31 cellular contexts compared by ENCODE assay signal in the genomic region with DNA sequence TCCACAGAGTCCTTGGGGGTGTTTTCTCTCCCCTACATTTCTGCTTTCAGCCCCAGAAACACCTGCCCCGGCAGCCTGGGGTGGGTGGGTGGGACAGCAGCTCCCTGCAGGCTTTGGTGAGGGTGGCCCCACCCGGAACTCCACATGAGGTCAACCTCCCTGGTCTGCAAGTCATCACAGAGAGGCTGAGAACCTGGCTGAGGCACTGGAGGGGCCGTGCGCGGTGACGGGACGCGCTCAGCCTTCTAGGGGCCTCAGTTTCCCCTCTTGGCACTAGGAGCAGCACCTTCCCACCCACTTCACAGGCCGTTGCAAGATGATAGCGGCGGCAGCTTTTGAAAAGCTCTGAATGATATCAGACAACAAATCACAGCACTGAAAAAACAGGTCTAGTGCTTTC.
"Had no signal": no experiment of that assay in that cellular context is flagged by ENCODE, and none has a peak within 500 bp of the region (broad histone marks: within the 10 kb centered on the region; RNA-seq: fewer than 3 reads in every experiment).

No MANE protein-coding gene starts in this region.

- H3K36me3 ChIP-seq: adrenal gland, esophagus muscularis mucosa had no signal

- H3K36me3 Mint-ChIP-seq: activated CD4-positive, alpha-beta memory T cell treated with anti-CD3 and anti-CD28 coated beads for 36 hours; activated CD8-positive, alpha-beta memory T cell treated with anti-CD3 and anti-CD28 coated beads, Interleukin-2, amount 10 ng/mL, durations not matched to agents 7 days and 5 days; activated naive CD4-positive, alpha-beta T cell treated with anti-CD3 and anti-CD28 coated beads, Interleukin-2, amount 50 U/mL, for 24 hours; activated naive CD8-positive, alpha-beta T cell treated with anti-CD3 and anti-CD28 coated beads for 36 hours had no signal

- H3K27me3 ChIP-seq: body of pancreas had no signal

- H3K4me3 ChIP-seq: adrenal gland, body of pancreas, esophagus muscularis mucosa had no signal

- H3K9me3 Mint-ChIP-seq: activated B cell treated with CpG ODN at 0.5 μM for 24 hours; activated naive CD4-positive, alpha-beta T cell treated with anti-CD3 and anti-CD28 coated beads for 36 hours; activated naive CD4-positive, alpha-beta T cell treated with anti-CD3 and anti-CD28 coated beads, Interleukin-2, amount 50 U/mL, for 24 hours; activated naive CD8-positive, alpha-beta T cell treated with anti-CD3 and anti-CD28 coated beads for 36 hours; activated naive CD8-positive, alpha-beta T cell treated with anti-CD3 and anti-CD28 coated beads, Interleukin-2, amount 50 U/mL, for 24 hours; activated T-helper 1 cell treated with anti-CD3 and anti-CD28 coated beads, Interleukin-12 subunit alpha, Interleukin-12 subunit beta, Interleukin-2, Interleukin-4 antibody, amounts not matched to agents 30 ng/mL and 10 ng/mL and 1 ng/mL, durations not matched to agents 14 hours and 24 hours and 36 hours; activated T-helper 2 cell treated with anti-CD3 and anti-CD28 coated beads, Interferon-gamma antibody, Interleukin-2, Interleukin-4, amounts not matched to agents 10 μg/mL and 5 μg/mL and 100 μg/mL, durations not matched to agents 14 hours and 24 hours and 36 hours; effector memory CD8-positive, alpha-beta T cell had no signal

- H3K27me3 Mint-ChIP-seq: activated CD4-positive, alpha-beta memory T cell treated with anti-CD3 and anti-CD28 coated beads for 36 hours; activated naive CD4-positive, alpha-beta T cell treated with anti-CD3 and anti-CD28 coated beads, Interleukin-2, amount 50 U/mL, for 24 hours; activated naive CD8-positive, alpha-beta T cell treated with anti-CD3 and anti-CD28 coated beads for 36 hours; effector memory CD8-positive, alpha-beta T cell had no signal

- H3K27ac ChIP-seq: adrenal gland, body of pancreas, esophagus muscularis mucosa, VCaP had no signal

- H3K4me3 Mint-ChIP-seq: activated B cell treated with CpG ODN at 0.5 μM for 24 hours; activated CD4-positive, alpha-beta memory T cell treated with anti-CD3 and anti-CD28 coated beads for 36 hours; activated CD8-positive, alpha-beta memory T cell treated with anti-CD3 and anti-CD28 coated beads, Interleukin-2, amount 10 ng/mL, durations not matched to agents 7 days and 5 days; activated CD8-positive, alpha-beta T cell treated with anti-CD3 and anti-CD28 coated beads, Interleukin-2, amount 10 ng/mL, durations not matched to agents 7 days and 5 days; activated naive CD4-positive, alpha-beta T cell treated with anti-CD3 and anti-CD28 coated beads for 36 hours; activated naive CD4-positive, alpha-beta T cell treated with anti-CD3 and anti-CD28 coated beads, Interleukin-2, amount 50 U/mL, for 24 hours; activated naive CD8-positive, alpha-beta T cell treated with anti-CD3 and anti-CD28 coated beads for 36 hours; activated naive CD8-positive, alpha-beta T cell treated with anti-CD3 and anti-CD28 coated beads, Interleukin-2, amount 50 U/mL, for 24 hours; activated T-helper 1 cell treated with anti-CD3 and anti-CD28 coated beads, Interleukin-12 subunit alpha, Interleukin-12 subunit beta, Interleukin-2, Interleukin-4 antibody, amounts not matched to agents 30 ng/mL and 10 ng/mL and 1 ng/mL, durations not matched to agents 14 hours and 24 hours and 36 hours; effector memory CD8-positive, alpha-beta T cell had no signal

- H3K9me3 ChIP-seq: adrenal gland, body of pancreas, esophagus muscularis mucosa had no signal

- H3K4me1 ChIP-seq: adrenal gland, body of pancreas had no signal

- ATAC-seq: activated CD4-positive, CD25-positive, alpha-beta regulatory T cell treated with anti-CD3 and anti-CD28 coated beads, Interleukin-2, amount 50 U/mL, for 24 hours; activated CD8-positive, alpha-beta memory T cell treated with anti-CD3 and anti-CD28 coated beads, Interleukin-2, amount 10 ng/mL, durations not matched to agents 7 days and 5 days; activated naive CD8-positive, alpha-beta T cell treated with anti-CD3 and anti-CD28 coated beads, Interleukin-2, amount 50 U/mL, for 24 hours; body of pancreas had no signal

- DNase-seq: activated B cell treated with CpG ODN at 0.5 μM for 24 hours; activated CD4-positive, alpha-beta memory T cell treated with anti-CD3 and anti-CD28 coated beads for 36 hours; activated CD4-positive, alpha-beta T cell treated with anti-CD3 and anti-CD28 coated beads for 48 hours; activated CD4-positive, alpha-beta T cell treated with anti-CD3 and anti-CD28 coated beads, Interleukin-2, amount 50 U/mL, for 1 hour; activated CD8-positive, alpha-beta memory T cell treated with anti-CD3 and anti-CD28 coated beads, Interleukin-2, amount 10 ng/mL, durations not matched to agents 7 days and 5 days; activated CD8-positive, alpha-beta memory T cell treated with anti-CD3 and anti-CD28 coated beads, Interleukin-2, amount 50 U/mL, for 4 hours; activated CD8-positive, alpha-beta T cell treated with anti-CD3 and anti-CD28 coated beads, Interleukin-2, amount 10 ng/mL, durations not matched to agents 7 days and 5 days; activated effector memory CD4-positive, alpha-beta T cell treated with anti-CD3 and anti-CD28 coated beads, Interleukin-2, amount 50 U/mL, for 16 hours; activated naive CD4-positive, alpha-beta T cell treated with anti-CD3 and anti-CD28 coated beads for 36 hours; activated naive CD8-positive, alpha-beta T cell treated with anti-CD3 and anti-CD28 coated beads for 36 hours; activated naive CD8-positive, alpha-beta T cell treated with anti-CD3 and anti-CD28 coated beads, Interleukin-2, amount 50 U/mL, for 24 hours; activated T-cell treated with anti-CD3 and anti-CD28 coated beads, Interleukin-2, amount 50 U/mL, for 1 hour; activated T-cell treated with anti-CD3 and anti-CD28 coated beads, Interleukin-2, amount 50 U/mL, for 48 hours; adrenal gland; amygdala; body of pancreas; cortex of kidney; dermis blood vessel endothelial cell; effector CD4-positive, alpha-beta T cell; effector memory CD8-positive, alpha-beta T cell; erythroblast; foreskin melanocyte; head of caudate nucleus; hippocampal formation; T-helper 2 cell had no signal

- H3K27ac Mint-ChIP-seq: activated B cell treated with CpG ODN at 0.5 μM for 24 hours; activated CD4-positive, alpha-beta memory T cell treated with anti-CD3 and anti-CD28 coated beads for 36 hours; activated CD8-positive, alpha-beta memory T cell treated with anti-CD3 and anti-CD28 coated beads, Interleukin-2, amount 10 ng/mL, durations not matched to agents 7 days and 5 days; activated CD8-positive, alpha-beta T cell treated with anti-CD3 and anti-CD28 coated beads, Interleukin-2, amount 10 ng/mL, durations not matched to agents 7 days and 5 days; activated naive CD4-positive, alpha-beta T cell treated with anti-CD3 and anti-CD28 coated beads for 36 hours; activated naive CD4-positive, alpha-beta T cell treated with anti-CD3 and anti-CD28 coated beads, Interleukin-2, amount 50 U/mL, for 24 hours; activated naive CD8-positive, alpha-beta T cell treated with anti-CD3 and anti-CD28 coated beads for 36 hours; activated naive CD8-positive, alpha-beta T cell treated with anti-CD3 and anti-CD28 coated beads, Interleukin-2, amount 50 U/mL, for 24 hours; activated T-helper 1 cell treated with anti-CD3 and anti-CD28 coated beads, Interleukin-12 subunit alpha, Interleukin-12 subunit beta, Interleukin-2, Interleukin-4 antibody, amounts not matched to agents 30 ng/mL and 10 ng/mL and 1 ng/mL, durations not matched to agents 14 hours and 24 hours and 36 hours; activated T-helper 2 cell treated with anti-CD3 and anti-CD28 coated beads, Interferon-gamma antibody, Interleukin-2, Interleukin-4, amounts not matched to agents 10 μg/mL and 5 μg/mL and 100 μg/mL, durations not matched to agents 14 hours and 24 hours and 36 hours; effector memory CD8-positive, alpha-beta T cell had no signal
